ENCODE assay signal across 1 cellular context in genomic region chr14:70359076-70359424, GRCh38.
TF ChIP-seq lines count a peak whose summit lies in the region.

No MANE protein-coding gene starts in this region.

TF ChIP-seq in WTC11, 78 proteins besides CTCF, POLR2A, EP300 and RAD21 (continued from another document):
- TF ChIP-seq STAT6 (CRISPR knock-in tag; conservative IDR thresholded peaks at IDR 0.05; ENCODE audit: low read depth) (no peak), ELF4 (CRISPR knock-in tag; IDR thresholded peaks at IDR 0.05; ENCODE audit: low read depth) (no peak), ETV6 (CRISPR knock-in tag; IDR thresholded peaks at IDR 0.05) (no peak), ATF1 (CRISPR knock-in tag; IDR thresholded peaks at IDR 0.05) (no peak), USF1 (CRISPR knock-in tag; IDR thresholded peaks at IDR 0.05) (no peak), ARID4B (CRISPR knock-in tag; IDR thresholded peaks at IDR 0.05; ENCODE audit: borderline replicate concordance) (no peak), MXD4 (CRISPR knock-in tag; IDR thresholded peaks at IDR 0.05; ENCODE audit: borderline replicate concordance) (no peak), ZBTB21 (CRISPR knock-in tag; IDR thresholded peaks at IDR 0.05; ENCODE audit: borderline replicate concordance) (no peak)
TF ChIP-seq in WTC11: peak in this region for 0.
